In genomic region chr19:42201489-42202289, GRCh38 we compare ENCODE assay signal across 8 cellular contexts. TPM values are rescaled to one million over a fixed set of nuclear protein-coding genes. Genes with fewer than 3 reads are reported as not detected.
A peak's percentile ranks its signal among the peaks of the same experiment; 100 is the strongest.
DNase-seq lines count a peak whose midpoint lies in the region; ATAC-seq and TF ChIP-seq lines count a peak whose summit lies in the region.

No MANE protein-coding gene starts in this region.

- H3K27me3 ChIP-seq in psoas muscle (ENCODE audit: insufficient read depth in 3 of 3, low read length in 2 of 3) (no peaks in the 10 kb centered on the region), PC-3 (ENCODE audit: low read length) (no peaks in the 10 kb centered on the region), smooth muscle cell (ENCODE audit: low read depth) (no peaks in the 10 kb centered on the region)

- H3K36me3 ChIP-seq in psoas muscle (ENCODE audit: insufficient read depth in 1 of 2, low read depth in 1 of 2) (peaks cover 0 to 87% of the 10 kb centered on the region in 2 donors), PC-3 (ENCODE audit: low read depth, low read length) (peaks cover 11% of the 10 kb centered on the region; the same call in 1 of the 2 replicates), smooth muscle cell (ENCODE audit: low read depth) (no peaks in the 10 kb centered on the region)

- H2AFZ ChIP-seq in PC-3 (ENCODE audit: low read length) (no peak overlapping the region), smooth muscle cell (ENCODE audit: low read depth) (no peak overlapping the region)

- no peak for TF ChIP-seq CTCF in psoas muscle (IDR thresholded peaks at IDR 0.05)
- TF ChIP-seq CTCF in PC-3 (conservative IDR thresholded peaks at IDR 0.05; ENCODE audit: low read depth, low read length) = no peak
- no peak for TF ChIP-seq CTCF in coronary artery (IDR thresholded peaks at IDR 0.05)
- TF ChIP-seq CTCF in smooth muscle cell (IDR thresholded peaks at IDR 0.05; ENCODE audit: borderline replicate concordance, insufficient read depth, poor library complexity, severe bottlenecking) = no peak

- intact Hi-C loops in psoas muscle (cut with DNase I) = no loop called here
- intact Hi-C loops in PC-3 (cut with micrococcal nuclease) = no loop called here

- no peaks in the 10 kb centered on the region for H3K9me2 ChIP-seq in PC-3 (replicated peaks; ENCODE audit: low read length)

- peak overlapping the region; percentile 27 for H3K27ac ChIP-seq in caudate nucleus (ENCODE audit: low read depth, low read length)
- peak overlapping the region; percentile 16 for H3K27ac ChIP-seq in psoas muscle
- H3K27ac ChIP-seq in PC-3 (ENCODE audit: low read length) = no peak overlapping the region
- H3K27ac ChIP-seq in coronary artery = peak overlapping the region in 1 of 2 donors; percentile 79
- no peak overlapping the region for H3K27ac ChIP-seq in smooth muscle cell (ENCODE audit: low read depth)

- POLR2A ChIA-PET in PC-3 (lab: Charles Lee; ENCODE audit: unreplicated experiment) = no interaction called here

- DNase-seq in NOMO-1 (lab: John Stamatoyannopoulos, UW; ENCODE audit: unreplicated experiment in 2 of 2) (peak; percentile 90 to 95), caudate nucleus (lab: John Stamatoyannopoulos, UW) (peak in 7 of 61 donors; percentile 6 to 25 (median 14)), psoas muscle (no peak), PC-3 (no peak), coronary artery (ENCODE audit: low spot score) (no peak), smooth muscle cell (lab: John Stamatoyannopoulos, UW; ENCODE audit: unreplicated experiment) (no peak)

- H3K79me2 ChIP-seq in PC-3 (ENCODE audit: low read length) = peaks cover 50% of the 10 kb centered on the region
- no peaks in the 10 kb centered on the region for H3K79me2 ChIP-seq in smooth muscle cell (ENCODE audit: low read depth)

- no peaks in the 10 kb centered on the region for H3F3A ChIP-seq in PC-3 (ENCODE audit: low read length, unreplicated experiment)
- no peaks in the 10 kb centered on the region for H3F3A ChIP-seq in smooth muscle cell (ENCODE audit: low read depth)

- H3K4me2 ChIP-seq in PC-3 (ENCODE audit: low read length) = no peak overlapping the region
- no peak overlapping the region for H3K4me2 ChIP-seq in smooth muscle cell

- 71 to 79% (median 76%) methylated on average over 6 of the region's 6 CpGs for WGBS in psoas muscle, 3 donors
- WGBS in smooth muscle cell (ENCODE audit: low lambda C conversion rate) = 88% methylated on average over 6 of the region's 6 CpGs

- H3K4me3 ChIP-seq in psoas muscle (no peak overlapping the region), PC-3 (ENCODE audit: low read length) (no peak overlapping the region), coronary artery (no peak overlapping the region), smooth muscle cell (no peak overlapping the region)

- H3K9ac ChIP-seq in PC-3 (ENCODE audit: low read length) (no peak overlapping the region), smooth muscle cell (ENCODE audit: low read depth) (no peak overlapping the region)

- CTCF ChIA-PET in PC-3 (lab: Charles Lee) = no interaction called here

- BruUV-seq in PC-3 (replicated peaks; lab: Mats Ljungman, UMichigan) = no TSS peak

- ATAC-seq in GM18867 (IDR thresholded peaks at IDR 0.05; ENCODE audit: unreplicated experiment) = peak; percentile 42
- ATAC-seq in psoas muscle = peak in 3 of 4 donors; percentile 24 to 31 (median 28)
- no peak for ATAC-seq in GM18517 (IDR thresholded peaks at IDR 0.05; ENCODE audit: unreplicated experiment)
- ATAC-seq in PC-3 = no peak

- H4K20me1 ChIP-seq in PC-3 (ENCODE audit: low read length) (no peaks in the 10 kb centered on the region), smooth muscle cell (ENCODE audit: low read depth) (peaks cover 43% of the 10 kb centered on the region)

- no peaks in the 10 kb centered on the region for H3K9me3 ChIP-seq in psoas muscle
- H3K9me3 ChIP-seq in PC-3 (ENCODE audit: low read length) = no peaks in the 10 kb centered on the region
- no peaks in the 10 kb centered on the region for H3K9me3 ChIP-seq in smooth muscle cell (replicated peaks; ENCODE audit: low read depth)

- H3K4me1 ChIP-seq in psoas muscle (no peaks in the 10 kb centered on the region), PC-3 (ENCODE audit: insufficient read depth, low read length) (peaks cover 7% of the 10 kb centered on the region), smooth muscle cell (ENCODE audit: low read depth) (no peaks in the 10 kb centered on the region)

RNA-seq across cellular contexts. Expression of gene DEDD2, which starts 15.8 kb away (rescaled TPM):
- total RNA-seq in psoas muscle (10 to 100 TPM in 3 of 4 donors, 1 to 10 TPM in 1; 8.8 to 22.5 (median 11.6) TPM), PC-3 (2014; rRNA removed) (34.4 and 38.2 TPM in 2 replicates), smooth muscle cell (12.6 and 35.4 TPM in 2 replicates)
- polyA plus RNA-seq in psoas muscle (10 to 100 TPM; 11.6 to 26.1 (median 20.5) TPM), smooth muscle cell (22.4 and 23.4 TPM in 2 replicates)

RNA-seq across cellular contexts. Expression of gene ZNF526, which starts 18.4 kb away (rescaled TPM):
- total RNA-seq in psoas muscle (1 to 10 TPM; 4.2 to 7.9 (median 6.0) TPM), PC-3 (2014; rRNA removed) (5.1 and 6.1 TPM in 2 replicates), smooth muscle cell (5.0 and 5.9 TPM in 2 replicates)
- polyA plus RNA-seq in psoas muscle (1 to 10 TPM; 3.4 to 7.4 (median 5.0) TPM), smooth muscle cell (12.0 and 12.1 TPM in 2 replicates)

RNA-seq across cellular contexts. Expression of gene GSK3A, which starts 40.7 kb away (rescaled TPM):
- 10 to 100 TPM; 48.7 to 64.8 (median 58.1) TPM for total RNA-seq in psoas muscle
- polyA plus RNA-seq in psoas muscle = 100 to 1,000 TPM in 1 of 3 donors, 10 to 100 TPM in 2; 70.1 to 117 (median 81.1) TPM
- total RNA-seq in PC-3 (2014; rRNA removed) = 25.0 and 29.0 TPM in 2 replicates
- total RNA-seq in smooth muscle cell = 26.0 and 27.4 TPM in 2 replicates
- 34.6 and 39.0 TPM in 2 replicates for polyA plus RNA-seq in smooth muscle cell

RNA-seq across cellular contexts. Expression of gene ERF, which starts 53.2 kb away (rescaled TPM):
- total RNA-seq in psoas muscle (10 to 100 TPM; 10.0 to 13.5 (median 11.8) TPM), PC-3 (2014; rRNA removed) (17.0 and 40.2 TPM in 2 replicates), smooth muscle cell (20.5 and 43.9 TPM in 2 replicates)
- polyA plus RNA-seq in psoas muscle (10 to 100 TPM in 2 of 3 donors, 1 to 10 TPM in 1; 7.1 to 11.7 (median 11.4) TPM), smooth muscle cell (14.2 and 14.9 TPM in 2 replicates)

Comparison
In these comparisons a context has a peak if more than half of its experiments do, and no peak if none do; other contexts are left out.
1. ATAC-seq: peak in GM18867 (single experiment) and psoas muscle (3 of 4); none in GM18517 (single experiment) and PC-3 (single experiment).
2. DNase-seq: peak in NOMO-1 (2 of 2); none in psoas muscle (0 of 2), PC-3 (single experiment), coronary artery (single experiment) and smooth muscle cell (single experiment).
3. H3K27ac ChIP-seq: peak in caudate nucleus (single experiment) and psoas muscle (single experiment); none in PC-3 (single experiment) and smooth muscle cell (single experiment).